Comparison of ENCODE assay signal across 24 cellular contexts in the genomic region with DNA sequence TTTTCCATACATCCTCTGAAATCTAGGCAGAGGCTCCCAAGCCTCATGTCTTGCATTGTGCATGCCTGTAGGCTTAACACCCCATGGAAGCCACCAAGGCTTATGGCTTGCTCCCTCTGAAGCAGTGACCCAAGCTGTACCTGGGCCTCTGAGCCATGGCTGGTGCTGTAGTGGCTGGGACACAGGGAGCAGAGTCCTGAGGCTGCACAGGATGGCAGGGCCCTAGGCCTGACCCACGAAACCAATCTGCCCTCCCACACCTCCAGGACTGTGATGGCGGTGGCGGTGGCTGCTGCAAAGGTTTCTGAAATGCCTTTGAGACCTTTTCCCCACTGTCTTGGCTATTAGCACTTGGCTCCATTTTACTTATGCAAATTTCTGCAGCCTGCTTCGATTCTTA.
A peak's percentile ranks its signal among the peaks of the same experiment; 100 is the strongest.
DNase-seq lines count a peak whose midpoint lies in the region; ATAC-seq and TF ChIP-seq lines count a peak whose summit lies in the region.
"Had no signal": no experiment of that assay in that cellular context is flagged by ENCODE, and none has a peak within 500 bp of the region (broad histone marks: within the 10 kb centered on the region; RNA-seq: fewer than 3 reads in every experiment).

No MANE protein-coding gene starts in this region.

- H3K23ac ChIP-seq in trophoblast cell (ENCODE audit: low read length): no peak overlapping the region

- no peak overlapping the region for H3K4ac ChIP-seq in trophoblast cell (ENCODE audit: low read depth, low read length)

- no peak for TF ChIP-seq POLR2A in esophagus muscularis mucosa (IDR thresholded peaks at IDR 0.05; ENCODE audit: low read depth)
- no peak for TF ChIP-seq POLR2A in sigmoid colon (IDR thresholded peaks at IDR 0.05)

- peaks cover 5% of the 10 kb centered on the region for H3K9me3 Mint-ChIP-seq in activated CD4-positive, alpha-beta T cell treated with anti-CD3 and anti-CD28 coated beads, Interleukin-2, amount 10 ng/mL, durations not matched to agents 24 days and 14 days

- no peak overlapping the region for H2AK5ac ChIP-seq in trophoblast cell (ENCODE audit: low read length)

- intact Hi-C loops in esophagus muscularis mucosa (cut with DNase I): no loop called here
- intact Hi-C loops in activated CD4-positive, alpha-beta T cell treated with anti-CD3 and anti-CD28 coated beads, Interleukin-2, amount 10 ng/mL, durations not matched to agents 24 days and 14 days (cut with micrococcal nuclease): no loop called here
- intact Hi-C loops in sigmoid colon (cut with DNase I): no loop called here

- H3K9ac ChIP-seq in trophoblast cell (ENCODE audit: low read length): no peak overlapping the region
- H3K9ac ChIP-seq: BLaER1 had no signal

- DNase-seq in coronary artery (ENCODE audit: low spot score) (peak; percentile 26), esophagus muscularis mucosa (ENCODE audit: extremely low spot score) (peak; percentile 70), trophoblast cell (no peak), sigmoid colon (no peak)
- DNase-seq in activated CD4-positive, alpha-beta T cell treated with anti-CD3 and anti-CD28 coated beads, Interleukin-2, amount 10 ng/mL, durations not matched to agents 24 days and 14 days: no peak
- DNase-seq: 8988T; ACHN; BE2C; C1 segment of cervical spinal cord; CD4-positive, alpha-beta memory T cell; CD4-positive, CD25-positive, alpha-beta regulatory T cell; CD8-positive, alpha-beta memory T cell; COR-L47; DMS 273 treated with DMSO at 0.1 percent for 48 hours; DMS153; DMS53; DMS79; DND-41; EL; GDM1 had no signal

- H2BK5ac ChIP-seq in trophoblast cell (ENCODE audit: low read depth, low read length, poor library complexity): no peak overlapping the region

- H3K4me3 ChIP-seq in coronary artery (no peak overlapping the region), esophagus muscularis mucosa (no peak overlapping the region), trophoblast cell (ENCODE audit: low read depth, low read length) (peak overlapping the region; percentile 47), sigmoid colon (no peak overlapping the region)
- H3K4me3 ChIP-seq: BLaER1, GM12878 had no signal

- H3K18ac ChIP-seq in trophoblast cell (ENCODE audit: low read length): no peak overlapping the region

- H3K36me3 ChIP-seq in esophagus muscularis mucosa (no peaks in the 10 kb centered on the region), trophoblast cell (ENCODE audit: control insufficient read depth in 1 of 2, insufficient read depth in 2 of 2, low read length in 2 of 2) (no peaks in the 10 kb centered on the region), sigmoid colon (no peaks in the 10 kb centered on the region)
- H3K36me3 ChIP-seq: BE2C, BLaER1 had no signal

- H2BK120ac ChIP-seq in trophoblast cell (ENCODE audit: insufficient read depth, low read length, poor library complexity): no peak overlapping the region

- H3K27ac ChIP-seq in coronary artery (no peak overlapping the region), esophagus muscularis mucosa (replicated peaks in 1 of 4) (no peak overlapping the region), trophoblast cell (ENCODE audit: low read depth, low read length) (no peak overlapping the region), sigmoid colon (no peak overlapping the region)
- H3K27ac ChIP-seq: BLaER1 had no signal

- no peak overlapping the region for H3K14ac ChIP-seq in trophoblast cell (ENCODE audit: low read length)

- H3K27me3 ChIP-seq in esophagus muscularis mucosa (peaks cover 0 to 24% (median 0%) of the 10 kb centered on the region in 4 donors), trophoblast cell (ENCODE audit: insufficient read depth, low read length) (no peaks in the 10 kb centered on the region), sigmoid colon (peaks cover 0 to 6% (median 0%) of the 10 kb centered on the region in 3 donors)
- H3K27me3 ChIP-seq: BE2C, BLaER1 had no signal

- no peak overlapping the region for H2AFZ ChIP-seq in trophoblast cell (ENCODE audit: insufficient read depth, low read length, poor library complexity)

- no peak overlapping the region for H3K27ac Mint-ChIP-seq in activated CD4-positive, alpha-beta T cell treated with anti-CD3 and anti-CD28 coated beads, Interleukin-2, amount 10 ng/mL, durations not matched to agents 24 days and 14 days
- H3K27ac Mint-ChIP-seq: CD14-positive monocyte; CD4-positive, alpha-beta memory T cell; CD4-positive, CD25-positive, alpha-beta regulatory T cell; CD8-positive, alpha-beta memory T cell had no signal

- ATAC-seq in GM18909 (IDR thresholded peaks at IDR 0.05; ENCODE audit: poor library complexity, unreplicated experiment): no peak
- ATAC-seq: GM12878 had no signal

- no peak for TF ChIP-seq CTCF in coronary artery (IDR thresholded peaks at IDR 0.05)
- TF ChIP-seq CTCF in esophagus muscularis mucosa (IDR thresholded peaks at IDR 0.05): no peak
- TF ChIP-seq CTCF in sigmoid colon (IDR thresholded peaks at IDR 0.05): no peak

- H3K9me3 ChIP-seq in esophagus muscularis mucosa (peaks cover 0 to 13% (median 10%) of the 10 kb centered on the region in 4 donors), trophoblast cell (ENCODE audit: insufficient read depth, low read depth, low read length) (peaks cover 7% of the 10 kb centered on the region), sigmoid colon (peaks cover 0 to 4% (median 1%) of the 10 kb centered on the region in 4 donors)
- H3K9me3 ChIP-seq: BE2C had no signal

- no peaks in the 10 kb centered on the region for H3K36me3 Mint-ChIP-seq in activated CD4-positive, alpha-beta T cell treated with anti-CD3 and anti-CD28 coated beads, Interleukin-2, amount 10 ng/mL, durations not matched to agents 24 days and 14 days (ENCODE audit: low read depth)
- H3K36me3 Mint-ChIP-seq: CD14-positive monocyte; CD4-positive, alpha-beta memory T cell; CD8-positive, alpha-beta memory T cell had no signal

- H3K79me1 ChIP-seq in trophoblast cell (ENCODE audit: low read length): no peaks in the 10 kb centered on the region

- TF ChIP-seq EP300 in esophagus muscularis mucosa (IDR thresholded peaks at IDR 0.05): no peak
- TF ChIP-seq EP300 in sigmoid colon (IDR thresholded peaks at IDR 0.05): no peak

- H3K4me1 ChIP-seq in esophagus muscularis mucosa (no peaks in the 10 kb centered on the region), trophoblast cell (ENCODE audit: control insufficient read depth in 1 of 2, insufficient read depth in 2 of 2, low read length in 2 of 2) (no peaks in the 10 kb centered on the region), sigmoid colon (no peaks in the 10 kb centered on the region)
- H3K4me1 ChIP-seq: BE2C, BLaER1 had no signal

- H4K12ac ChIP-seq in trophoblast cell (ENCODE audit: low read depth, low read length): no peak overlapping the region

- no peak overlapping the region for H4K8ac ChIP-seq in trophoblast cell (ENCODE audit: low read depth, low read length)

- H3K4me3 Mint-ChIP-seq in activated CD4-positive, alpha-beta T cell treated with anti-CD3 and anti-CD28 coated beads, Interleukin-2, amount 10 ng/mL, durations not matched to agents 24 days and 14 days: no peak overlapping the region
- H3K4me3 Mint-ChIP-seq: CD14-positive monocyte; CD4-positive, alpha-beta memory T cell; CD4-positive, CD25-positive, alpha-beta regulatory T cell; CD8-positive, alpha-beta memory T cell had no signal

- no peaks in the 10 kb centered on the region for H3K27me3 Mint-ChIP-seq in activated CD4-positive, alpha-beta T cell treated with anti-CD3 and anti-CD28 coated beads, Interleukin-2, amount 10 ng/mL, durations not matched to agents 24 days and 14 days
- H3K27me3 Mint-ChIP-seq: CD4-positive, CD25-positive, alpha-beta regulatory T cell had no signal

- H4K91ac ChIP-seq in trophoblast cell (ENCODE audit: low read depth, low read length): no peak overlapping the region

- H3K4me1 Mint-ChIP-seq in activated CD4-positive, alpha-beta T cell treated with anti-CD3 and anti-CD28 coated beads, Interleukin-2, amount 10 ng/mL, durations not matched to agents 24 days and 14 days: no peaks in the 10 kb centered on the region
- H3K4me1 Mint-ChIP-seq: CD14-positive monocyte; CD4-positive, alpha-beta memory T cell; CD4-positive, CD25-positive, alpha-beta regulatory T cell; CD8-positive, alpha-beta memory T cell had no signal

- H3K4me2 ChIP-seq in trophoblast cell (ENCODE audit: low read length): no peak overlapping the region
- H3K4me2 ChIP-seq: BLaER1 had no signal

- no peaks in the 10 kb centered on the region for H3K79me2 ChIP-seq in trophoblast cell (ENCODE audit: control insufficient read depth, insufficient read depth, low read length, poor library complexity)

- 77% methylated on average over 4 of the region's 4 CpGs for WGBS in esophagus muscularis mucosa
- WGBS in trophoblast cell (ENCODE audit: extremely low coverage, insufficient coverage, insufficient read length): no CpG with 5 or more reads among the region's 4 CpGs
- 67 to 81% methylated on average over 4 of the region's 4 CpGs for whole genome bisulfite sequencing in sigmoid colon, 2 donors

- no peak overlapping the region for H2BK12ac ChIP-seq in trophoblast cell (ENCODE audit: low read length)

Comparison
In these comparisons a context has a peak if more than half of its experiments do, and no peak if none do; other contexts are left out.
1. DNase-seq: peak in coronary artery (single experiment) and esophagus muscularis mucosa (single experiment); none in trophoblast cell (0 of 2), activated CD4-positive, alpha-beta T cell treated with anti-CD3 and anti-CD28 coated beads, Interleukin-2, amount 10 ng/mL, durations not matched to agents 24 days and 14 days (single experiment) and sigmoid colon (single experiment).